Comparison of ENCODE assay signal across 8 cellular contexts in the genomic region with DNA sequence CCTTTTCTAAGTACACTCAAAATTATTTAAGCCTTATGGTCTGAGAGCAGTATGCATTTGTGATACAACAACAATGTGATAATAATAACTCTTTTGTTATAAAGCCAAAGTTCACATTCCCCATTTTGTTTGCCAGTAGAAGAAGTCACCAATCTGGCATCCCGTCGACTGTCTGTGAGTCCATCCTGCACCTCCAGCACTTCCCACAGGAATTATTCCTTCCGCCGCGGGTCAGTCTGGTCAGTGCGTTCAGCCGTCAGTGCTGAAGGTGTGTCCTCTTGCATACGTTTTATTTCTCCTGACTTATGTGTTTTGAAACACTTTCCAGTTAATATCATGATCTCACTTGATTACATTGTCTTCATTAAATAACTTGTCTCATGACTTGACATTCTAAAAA.
"Had no signal": no experiment of that assay in that cellular context is flagged by ENCODE, and none has a peak within 500 bp of the region (broad histone marks: within the 10 kb centered on the region; RNA-seq: fewer than 3 reads in every experiment).

No MANE protein-coding gene starts in this region.

- FAIRE-seq: G401.6, GM12878, GM12891, GM12892, GM18507, GM19239 had no signal

- H3K4me3 ChIP-seq: GM12878 had no signal

- ATAC-seq: GM12878 had no signal

- DNase-seq: GDM1, GF-D8 had no signal
